Comparison of ENCODE assay signal across 36 cellular contexts in genomic region chr7:73376671-73377412, GRCh38. TPM values are rescaled to one million over a fixed set of nuclear protein-coding genes. Genes with fewer than 3 reads are reported as not detected.
"Had no signal": no experiment of that assay in that cellular context is flagged by ENCODE, and none has a peak within 500 bp of the region (broad histone marks: within the 10 kb centered on the region; RNA-seq: fewer than 3 reads in every experiment).

No MANE protein-coding gene starts in this region.

- H3K4me3 ChIP-seq: body of pancreas had no signal

- DNase-seq: activated CD4-positive, alpha-beta memory T cell treated with anti-CD3 and anti-CD28 coated beads, Interleukin-2, amount 10 ng/mL, durations not matched to agents 7 days and 5 days; activated CD4-positive, alpha-beta T cell treated with anti-CD3 and anti-CD28 coated beads for 1 hour; activated CD4-positive, alpha-beta T cell treated with anti-CD3 and anti-CD28 coated beads for 48 hours; activated CD4-positive, CD25-positive, alpha-beta regulatory T cell; activated CD8-positive, alpha-beta memory T cell treated with anti-CD3 and anti-CD28 coated beads for 24 hours; activated CD8-positive, alpha-beta memory T cell treated with anti-CD3 and anti-CD28 coated beads, Interleukin-2, amount 10 ng/mL, durations not matched to agents 7 days and 5 days; activated CD8-positive, alpha-beta memory T cell treated with anti-CD3 and anti-CD28 coated beads, Interleukin-2, amount 50 U/mL, for 48 hours; activated effector memory CD4-positive, alpha-beta T cell treated with anti-CD3 and anti-CD28 coated beads, Interleukin-2, amount 50 U/mL, for 16 hours; activated naive CD4-positive, alpha-beta T cell; activated naive CD4-positive, alpha-beta T cell treated with anti-CD3 and anti-CD28 coated beads, Interleukin-2, amount 50 U/mL, for 16 hours; activated T-cell treated with anti-CD3 and anti-CD28 coated beads, Interleukin-2, amount 50 U/mL, for 48 hours; adrenal gland; body of pancreas; cerebellar nuclear complex; MM.1S; MV-4-11; NCI-H1092; NCI-H1436 treated with DMSO at 0.1 percent for 48 hours; NCI-H1694 treated with DMSO at 0.1 percent for 48 hours; NCI-H2029; NCI-H345; NCI-H524 treated with DMSO at 0.1 percent for 48 hours; PC-3; SIG-M5; SW 1271; T-helper 1 cell; T-helper 2 cell; T-helper 9 cell had no signal

- H3K36me3 ChIP-seq: adrenal gland, breast epithelium had no signal

- H3K9me3 Mint-ChIP-seq: activated CD4-positive, alpha-beta memory T cell treated with anti-CD3 and anti-CD28 coated beads, Interleukin-2, amount 10 ng/mL, durations not matched to agents 7 days and 5 days; activated T-helper 17 cell treated with anti-CD3 and anti-CD28 coated beads, Interleukin-2, amount 50 U/mL, for 72 hours had no signal

- H3K27ac Mint-ChIP-seq: activated CD4-positive, alpha-beta memory T cell treated with anti-CD3 and anti-CD28 coated beads, Interleukin-2, amount 10 ng/mL, durations not matched to agents 7 days and 5 days; activated CD8-positive, alpha-beta memory T cell treated with anti-CD3 and anti-CD28 coated beads, Interleukin-2, amount 10 ng/mL, durations not matched to agents 7 days and 5 days; activated T-helper 17 cell treated with anti-CD3 and anti-CD28 coated beads, Interleukin-2, amount 50 U/mL, for 72 hours had no signal

- H3K27ac ChIP-seq: adrenal gland, body of pancreas, breast epithelium, KMS-11, RWPE1, VCaP had no signal

- H3K4me1 ChIP-seq: adrenal gland, breast epithelium had no signal

- H3K4me1 Mint-ChIP-seq: activated CD4-positive, alpha-beta memory T cell treated with anti-CD3 and anti-CD28 coated beads, Interleukin-2, amount 10 ng/mL, durations not matched to agents 7 days and 5 days; activated CD8-positive, alpha-beta memory T cell treated with anti-CD3 and anti-CD28 coated beads, Interleukin-2, amount 10 ng/mL, durations not matched to agents 7 days and 5 days; activated T-helper 17 cell treated with anti-CD3 and anti-CD28 coated beads, Interleukin-2, amount 50 U/mL, for 72 hours had no signal

- H3K4me2 ChIP-seq: KMS-11 had no signal

- H3K4me3 Mint-ChIP-seq: activated CD4-positive, alpha-beta memory T cell treated with anti-CD3 and anti-CD28 coated beads, Interleukin-2, amount 10 ng/mL, durations not matched to agents 7 days and 5 days; activated CD8-positive, alpha-beta memory T cell treated with anti-CD3 and anti-CD28 coated beads, Interleukin-2, amount 10 ng/mL, durations not matched to agents 7 days and 5 days; activated T-helper 17 cell treated with anti-CD3 and anti-CD28 coated beads, Interleukin-2, amount 50 U/mL, for 72 hours had no signal

- ATAC-seq: activated CD8-positive, alpha-beta memory T cell treated with anti-CD3 and anti-CD28 coated beads, Interleukin-2, amount 10 ng/mL, durations not matched to agents 7 days and 5 days; activated T-helper 17 cell treated with anti-CD3 and anti-CD28 coated beads, Interleukin-2, amount 50 U/mL, for 72 hours; body of pancreas; PC-3; Right ventricle myocardium inferior had no signal

- H3K9me3 ChIP-seq: adrenal gland, body of pancreas, breast epithelium had no signal

- H3K27me3 ChIP-seq: adrenal gland had no signal

- H3K36me3 Mint-ChIP-seq: activated CD8-positive, alpha-beta memory T cell treated with anti-CD3 and anti-CD28 coated beads, Interleukin-2, amount 10 ng/mL, durations not matched to agents 7 days and 5 days had no signal

- H3K9ac ChIP-seq: KMS-11 had no signal

RNA-seq across cellular contexts. Expression of gene FKBP6, which starts 48.9 kb away (rescaled TPM):
- total RNA-seq: activated CD4-positive, alpha-beta memory T cell treated with anti-CD3 and anti-CD28 coated beads, Interleukin-2, amount 10 ng/mL, durations not matched to agents 7 days and 5 days; activated CD8-positive, alpha-beta memory T cell treated with anti-CD3 and anti-CD28 coated beads, Interleukin-2, amount 10 ng/mL, durations not matched to agents 7 days and 5 days; activated T-helper 17 cell treated with anti-CD3 and anti-CD28 coated beads, Interleukin-2, amount 50 U/mL, for 72 hours; astrocyte; body of pancreas; breast epithelium; LHCN-M2; PC-3; Right ventricle myocardium inferior had no signal

RNA-seq across cellular contexts. Expression of gene TRIM50, which starts 49.0 kb away (rescaled TPM):
- total RNA-seq: activated CD4-positive, alpha-beta memory T cell treated with anti-CD3 and anti-CD28 coated beads, Interleukin-2, amount 10 ng/mL, durations not matched to agents 7 days and 5 days; activated CD8-positive, alpha-beta memory T cell treated with anti-CD3 and anti-CD28 coated beads, Interleukin-2, amount 10 ng/mL, durations not matched to agents 7 days and 5 days; activated T-helper 17 cell treated with anti-CD3 and anti-CD28 coated beads, Interleukin-2, amount 50 U/mL, for 72 hours; astrocyte; LHCN-M2; PC-3 had no signal

RNA-seq across cellular contexts. Expression of gene FZD9, which starts 56.7 kb away (rescaled TPM):
- total RNA-seq: activated CD4-positive, alpha-beta memory T cell treated with anti-CD3 and anti-CD28 coated beads, Interleukin-2, amount 10 ng/mL, durations not matched to agents 7 days and 5 days; activated CD8-positive, alpha-beta memory T cell treated with anti-CD3 and anti-CD28 coated beads, Interleukin-2, amount 10 ng/mL, durations not matched to agents 7 days and 5 days; activated T-helper 17 cell treated with anti-CD3 and anti-CD28 coated beads, Interleukin-2, amount 50 U/mL, for 72 hours had no signal
